Comparison of ENCODE assay signal across 8 cellular contexts in the genomic region with DNA sequence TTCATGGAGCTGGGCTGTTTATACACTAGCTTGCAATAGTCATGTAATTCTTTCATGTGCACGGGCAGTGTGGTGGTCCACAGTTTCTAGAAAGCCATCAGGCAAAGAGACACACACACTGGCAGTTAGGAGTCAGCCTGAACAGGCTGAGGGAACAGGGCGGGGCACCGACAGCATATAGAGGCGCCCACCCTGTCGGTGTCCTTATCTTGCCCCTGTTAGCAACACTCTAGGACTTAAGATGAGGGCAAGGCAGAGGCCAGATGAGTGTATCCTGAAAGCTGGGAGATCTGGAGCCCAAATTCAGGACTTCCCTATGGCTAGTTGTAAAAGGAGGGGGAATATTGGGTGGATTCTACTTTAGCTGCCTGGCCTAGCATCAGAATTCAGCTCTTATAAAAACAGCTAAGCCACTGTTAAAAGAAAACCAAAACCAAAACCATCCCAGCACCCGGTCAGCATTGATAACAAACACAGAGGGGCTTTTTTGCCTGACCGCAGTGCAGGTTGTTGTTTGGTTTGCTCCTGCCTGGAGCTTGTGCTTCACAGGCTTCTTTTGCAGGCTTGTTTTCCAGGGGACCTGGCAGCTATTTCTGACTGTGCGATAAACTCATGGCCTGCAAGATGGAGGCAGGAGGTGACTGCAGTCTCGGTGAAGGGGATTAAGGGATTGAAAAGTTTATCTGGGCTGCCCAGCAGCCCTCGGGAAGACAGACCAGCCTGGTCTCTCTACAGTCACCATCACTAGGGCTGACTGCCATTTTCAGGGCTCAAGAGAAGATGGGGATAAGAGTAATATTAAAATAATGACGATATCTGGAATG.
DNase-seq lines count a peak whose midpoint lies in the region; ATAC-seq, FAIRE-seq and TF ChIP-seq lines count a peak whose summit lies in the region.

No MANE protein-coding gene starts in this region.

- peaks cover 1% of the 10 kb centered on the region for H3K9me3 Mint-ChIP-seq in activated naive CD4-positive, alpha-beta T cell treated with anti-CD3 and anti-CD28 coated beads for 36 hours
- peaks cover 3% of the 10 kb centered on the region for H3K9me3 Mint-ChIP-seq in activated CD4-positive, alpha-beta memory T cell treated with anti-CD3 and anti-CD28 coated beads, Interleukin-2, amount 10 ng/mL, durations not matched to agents 7 days and 5 days
- peaks cover 14 to 16% of the 10 kb centered on the region in 2 donors for H3K9me3 Mint-ChIP-seq in stimulated activated naive CD8-positive, alpha-beta T cell treated with anti-CD3 and anti-CD28 coated beads, Interleukin-15, amount 100 ng/mL, for 72 hours

- intact Hi-C loops in activated naive CD4-positive, alpha-beta T cell treated with anti-CD3 and anti-CD28 coated beads for 36 hours (cut with micrococcal nuclease): loop anchor here (1.0 to 10.0 kb wide), 5 partner anchors 15 to 335 kb away; no protein-coding TSS in a partner anchor

- peak; percentile 63 for ATAC-seq in HG02852 (IDR thresholded peaks at IDR 0.05; ENCODE audit: unreplicated experiment)
- ATAC-seq in stimulated activated naive CD8-positive, alpha-beta T cell treated with anti-CD3 and anti-CD28 coated beads, Interleukin-15, amount 100 ng/mL, for 72 hours: peak; percentile 74

- peaks cover 29% of the 10 kb centered on the region for H3K4me1 Mint-ChIP-seq in activated naive CD4-positive, alpha-beta T cell treated with anti-CD3 and anti-CD28 coated beads for 36 hours (ENCODE audit: low read depth)
- peaks cover 16% of the 10 kb centered on the region for H3K4me1 Mint-ChIP-seq in activated CD4-positive, alpha-beta memory T cell treated with anti-CD3 and anti-CD28 coated beads, Interleukin-2, amount 10 ng/mL, durations not matched to agents 7 days and 5 days
- peaks cover 62% of the 10 kb centered on the region for H3K4me1 Mint-ChIP-seq in stimulated activated naive CD8-positive, alpha-beta T cell treated with anti-CD3 and anti-CD28 coated beads, Interleukin-15, amount 100 ng/mL, for 72 hours

- no peak for TF ChIP-seq CTCF in D721Med (IDR thresholded peaks at IDR 0.05; ENCODE audit: insufficient read depth, missing control alignments)

- DNase-seq in activated naive CD4-positive, alpha-beta T cell treated with anti-CD3 and anti-CD28 coated beads for 36 hours: peak; percentile 44
- DNase-seq in activated naive CD4-positive, alpha-beta T cell (lab: John Stamatoyannopoulos, UW): no peak
- DNase-seq in activated CD4-positive, alpha-beta memory T cell treated with anti-CD3 and anti-CD28 coated beads, Interleukin-2, amount 10 ng/mL, durations not matched to agents 7 days and 5 days: peak; percentile 18
- DNase-seq in stimulated activated naive CD8-positive, alpha-beta T cell treated with anti-CD3 and anti-CD28 coated beads, Interleukin-15, amount 100 ng/mL, for 72 hours: peak; percentile 21 to 40
- no peak for DNase-seq in AML-193 (lab: John Stamatoyannopoulos, UW)
- no peak for DNase-seq in D721Med (ENCODE audit: insufficient read length, low spot score)
- no peak for DNase-seq in NCI-H1417 (lab: John Stamatoyannopoulos, UW)

- peak overlapping the region; percentile 86 for H3K27ac Mint-ChIP-seq in activated naive CD4-positive, alpha-beta T cell treated with anti-CD3 and anti-CD28 coated beads for 36 hours
- peak overlapping the region; percentile 61 for H3K27ac Mint-ChIP-seq in activated CD4-positive, alpha-beta memory T cell treated with anti-CD3 and anti-CD28 coated beads, Interleukin-2, amount 10 ng/mL, durations not matched to agents 7 days and 5 days
- H3K27ac Mint-ChIP-seq in stimulated activated naive CD8-positive, alpha-beta T cell treated with anti-CD3 and anti-CD28 coated beads, Interleukin-15, amount 100 ng/mL, for 72 hours: peak overlapping the region; percentile 94 to 97

- CTCF ChIA-PET in activated naive CD4-positive, alpha-beta T cell treated with anti-CD3 and anti-CD28 coated beads for 36 hours (lab: Charles Lee): interaction anchor here (0.6 to 1.2 kb wide), 4 partner anchors 9 to 245 kb away, joined by 3 to 4 read pairs (median 3); no protein-coding TSS in a partner anchor
- CTCF ChIA-PET in activated CD4-positive, alpha-beta memory T cell treated with anti-CD3 and anti-CD28 coated beads, Interleukin-2, amount 10 ng/mL, durations not matched to agents 7 days and 5 days (lab: Charles Lee): no interaction called here

- H3K4me3 Mint-ChIP-seq in activated naive CD4-positive, alpha-beta T cell treated with anti-CD3 and anti-CD28 coated beads for 36 hours: peak overlapping the region; percentile 42
- peak overlapping the region; percentile 41 for H3K4me3 Mint-ChIP-seq in activated CD4-positive, alpha-beta memory T cell treated with anti-CD3 and anti-CD28 coated beads, Interleukin-2, amount 10 ng/mL, durations not matched to agents 7 days and 5 days
- peak overlapping the region; percentile 56 to 57 for H3K4me3 Mint-ChIP-seq in stimulated activated naive CD8-positive, alpha-beta T cell treated with anti-CD3 and anti-CD28 coated beads, Interleukin-15, amount 100 ng/mL, for 72 hours

- H3K27me3 Mint-ChIP-seq in activated naive CD4-positive, alpha-beta T cell treated with anti-CD3 and anti-CD28 coated beads for 36 hours (ENCODE audit: low read depth): no peaks in the 10 kb centered on the region
- H3K27me3 Mint-ChIP-seq in activated CD4-positive, alpha-beta memory T cell treated with anti-CD3 and anti-CD28 coated beads, Interleukin-2, amount 10 ng/mL, durations not matched to agents 7 days and 5 days: no peaks in the 10 kb centered on the region
- H3K27me3 Mint-ChIP-seq in stimulated activated naive CD8-positive, alpha-beta T cell treated with anti-CD3 and anti-CD28 coated beads, Interleukin-15, amount 100 ng/mL, for 72 hours: no peaks in the 10 kb centered on the region

- FAIRE-seq in D721Med (lab: Jason Lieb, UNC): no peak

- POLR2A ChIA-PET in activated CD4-positive, alpha-beta memory T cell treated with anti-CD3 and anti-CD28 coated beads, Interleukin-2, amount 10 ng/mL, durations not matched to agents 7 days and 5 days (lab: Charles Lee): no interaction called here

- no peaks in the 10 kb centered on the region for H3K36me3 Mint-ChIP-seq in activated naive CD4-positive, alpha-beta T cell treated with anti-CD3 and anti-CD28 coated beads for 36 hours (ENCODE audit: low read depth)
- H3K36me3 Mint-ChIP-seq in activated CD4-positive, alpha-beta memory T cell treated with anti-CD3 and anti-CD28 coated beads, Interleukin-2, amount 10 ng/mL, durations not matched to agents 7 days and 5 days (ENCODE audit: low read depth): no peaks in the 10 kb centered on the region

Comparison
In these comparisons a context has a peak if more than half of its experiments do, and no peak if none do; other contexts are left out.
1. DNase-seq: peak in activated naive CD4-positive, alpha-beta T cell treated with anti-CD3 and anti-CD28 coated beads for 36 hours (single experiment), activated CD4-positive, alpha-beta memory T cell treated with anti-CD3 and anti-CD28 coated beads, Interleukin-2, amount 10 ng/mL, durations not matched to agents 7 days and 5 days (single experiment) and stimulated activated naive CD8-positive, alpha-beta T cell treated with anti-CD3 and anti-CD28 coated beads, Interleukin-15, amount 100 ng/mL, for 72 hours (2 of 2); none in activated naive CD4-positive, alpha-beta T cell (0 of 4), AML-193 (0 of 2), D721Med (single experiment) and NCI-H1417 (0 of 3).
2. Peak in every context shown above with its lines, with median percentiles within 50 percentile points of each other: H3K27ac Mint-ChIP-seq and H3K4me3 Mint-ChIP-seq.